8 cellular contexts compared by ENCODE assay signal in the genomic region with DNA sequence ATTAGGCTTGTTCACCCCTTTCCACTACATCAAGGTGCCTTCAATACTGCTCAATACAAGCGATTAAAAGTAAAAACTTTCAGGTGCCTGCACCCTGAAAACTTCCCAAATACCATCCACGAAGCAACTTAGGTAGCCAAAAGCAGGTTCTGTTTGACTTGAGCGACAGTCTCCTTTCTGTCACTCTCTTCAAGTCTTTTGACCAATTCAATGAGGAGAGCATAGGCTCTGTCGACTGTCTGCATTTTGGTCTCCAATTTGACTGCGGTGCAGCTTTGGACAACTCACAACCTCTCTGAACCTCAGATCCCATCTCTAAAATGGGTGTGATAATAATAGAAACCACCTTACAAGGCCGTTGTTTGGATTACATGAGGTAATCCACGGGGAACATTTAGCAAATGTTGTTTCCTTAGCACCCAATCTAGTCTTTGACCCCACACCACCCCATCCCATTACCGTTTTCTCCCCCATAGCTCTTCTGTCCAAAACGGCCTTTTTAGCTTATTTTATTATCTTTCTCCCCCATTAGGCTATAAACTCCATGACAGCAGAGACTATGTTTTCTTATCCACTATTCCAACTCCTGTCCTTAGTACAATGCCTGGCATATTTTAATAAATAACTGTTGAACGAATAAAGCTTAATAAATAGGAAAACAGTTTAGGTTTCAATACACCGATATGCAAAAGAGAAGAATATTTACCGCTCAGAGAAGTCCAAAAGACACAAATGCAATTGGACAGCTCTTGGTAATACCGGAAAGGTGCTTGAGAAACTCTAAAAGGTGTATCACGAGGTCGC. TPM values are rescaled to one million over a fixed set of nuclear protein-coding genes. Genes with fewer than 3 reads are reported as not detected.
A peak's percentile ranks its signal among the peaks of the same experiment; 100 is the strongest.
DNase-seq lines count a peak whose midpoint lies in the region; ATAC-seq and TF ChIP-seq lines count a peak whose summit lies in the region.

No MANE protein-coding gene starts in this region.

- peaks cover 45% of the 10 kb centered on the region for H3F3A ChIP-seq in MM.1S (ENCODE audit: insufficient read depth, low read length)

- peak overlapping the region; percentile 3 for H3K27ac Mint-ChIP-seq in neural crest cell (ENCODE audit: unreplicated experiment)

- peak overlapping the region; percentile 92 for H3K4me3 Mint-ChIP-seq in neural crest cell

- peaks cover 33% of the 10 kb centered on the region for H3K79me2 ChIP-seq in MM.1S (ENCODE audit: low read length)

- H3K9me3 ChIP-seq in BLaER1 treated with 17β-estradiol and CSF1 and Interleukin-3, amounts not matched to agents 10 nM and 100 nM (replicated peaks in 1 of 11): peaks cover 0 to 14% (median 9%) of the 10 kb centered on the region in 11 experiments; a peak in 10 of 22 replicates
- H3K9me3 ChIP-seq in MM.1S (replicated peaks; ENCODE audit: insufficient read depth, low read length): no peaks in the 10 kb centered on the region
- no peaks in the 10 kb centered on the region for H3K9me3 ChIP-seq in effector memory CD4-positive, alpha-beta T cell (ENCODE audit: control insufficient read depth, low read length)

- H3K4me2 ChIP-seq in BLaER1 treated with 17β-estradiol and CSF1 and Interleukin-3, amounts not matched to agents 10 nM and 100 nM: peak overlapping the region; percentile 87 to 99 (median 95)
- H3K4me2 ChIP-seq in MM.1S (ENCODE audit: low read depth, low read length): peak overlapping the region; percentile 75

- H3K36me3 Mint-ChIP-seq in neural crest cell (ENCODE audit: low read depth): peaks cover 7% of the 10 kb centered on the region

- H3K27me3 ChIP-seq in BLaER1 treated with 17β-estradiol and CSF1 and Interleukin-3, amounts not matched to agents 10 nM and 100 nM: no peaks in the 10 kb centered on the region
- H3K27me3 ChIP-seq in MM.1S (replicated peaks; ENCODE audit: insufficient read depth, low read length): no peaks in the 10 kb centered on the region
- H3K27me3 ChIP-seq in effector memory CD4-positive, alpha-beta T cell (replicated peaks; ENCODE audit: control insufficient read depth, insufficient read depth, low read length, poor library complexity, severe bottlenecking): no peaks in the 10 kb centered on the region

- no peaks in the 10 kb centered on the region for H3K27me3 Mint-ChIP-seq in neural crest cell (ENCODE audit: low read depth)

- no peak for ATAC-seq in HG03039 (IDR thresholded peaks at IDR 0.05; ENCODE audit: unreplicated experiment)
- ATAC-seq in GM19023 (IDR thresholded peaks at IDR 0.05; ENCODE audit: unreplicated experiment): no peak

- H3K4me1 Mint-ChIP-seq in neural crest cell: peaks cover 19% of the 10 kb centered on the region

- H4K20me1 ChIP-seq in BLaER1 treated with 17β-estradiol and CSF1 and Interleukin-3, amounts not matched to agents 10 nM and 100 nM: peaks cover 0 to 4% (median 0%) of the 10 kb centered on the region in 11 experiments; a peak in 1 of 22 replicates
- H4K20me1 ChIP-seq in MM.1S (ENCODE audit: insufficient read depth, low read length): no peaks in the 10 kb centered on the region

- peaks cover 20 to 29% (median 21%) of the 10 kb centered on the region in 11 experiments for H3K36me3 ChIP-seq in BLaER1 treated with 17β-estradiol and CSF1 and Interleukin-3, amounts not matched to agents 10 nM and 100 nM
- H3K36me3 ChIP-seq in MM.1S (replicated peaks; ENCODE audit: insufficient read depth, low read length): no peaks in the 10 kb centered on the region
- H3K36me3 ChIP-seq in effector memory CD4-positive, alpha-beta T cell (ENCODE audit: control insufficient read depth, insufficient read depth, low read length): peaks cover 9% of the 10 kb centered on the region

- DNase-seq in MM.1S: no peak
- DNase-seq in effector memory CD4-positive, alpha-beta T cell: no peak
- DNase-seq in neural crest cell (ENCODE audit: low read depth, low spot score): no peak
- no peak for DNase-seq in cerebellar nuclear complex (lab: John Stamatoyannopoulos, UW)
- DNase-seq in stimulated activated CD4-positive, alpha-beta T cell treated with anti-CD3 and anti-CD28 coated beads, Interleukin-2, amount 100 ng/mL, for 48 hours: no peak

- H2AFZ ChIP-seq in MM.1S (ENCODE audit: low read length): peak overlapping the region; percentile 39; the same call in 1 of the 2 replicates

- no peaks in the 10 kb centered on the region for H3K9me2 ChIP-seq in MM.1S (replicated peaks; ENCODE audit: insufficient read depth, low read length)

- H3K4me3 ChIP-seq in BLaER1 treated with 17β-estradiol and CSF1 and Interleukin-3, amounts not matched to agents 10 nM and 100 nM: peak overlapping the region; percentile 67 to 78 (median 72)
- H3K4me3 ChIP-seq in MM.1S (ENCODE audit: low read length): peak overlapping the region; percentile 83
- H3K4me3 ChIP-seq in effector memory CD4-positive, alpha-beta T cell (ENCODE audit: insufficient read depth, low read depth, low read length, poor library complexity, severe bottlenecking): peak overlapping the region; percentile 80

- peak overlapping the region; percentile 89 to 99 (median 96) for H3K9ac ChIP-seq in BLaER1 treated with 17β-estradiol and CSF1 and Interleukin-3, amounts not matched to agents 10 nM and 100 nM
- H3K9ac ChIP-seq in MM.1S (ENCODE audit: low read length): peak overlapping the region; percentile 61; the same call in 1 of the 2 replicates

- H3K27ac ChIP-seq in BLaER1 treated with 17β-estradiol and CSF1 and Interleukin-3, amounts not matched to agents 10 nM and 100 nM: peak overlapping the region; percentile 94 to 100 (median 98)
- peak overlapping the region; percentile 97; the same call in 1 of the 2 replicates for H3K27ac ChIP-seq in MM.1S (ENCODE audit: low read length)
- peak overlapping the region; percentile 99 for H3K27ac ChIP-seq in effector memory CD4-positive, alpha-beta T cell (ENCODE audit: insufficient read depth, low read length, poor library complexity, severe bottlenecking)

- H3K4me1 ChIP-seq in BLaER1 treated with 17β-estradiol and CSF1 and Interleukin-3, amounts not matched to agents 10 nM and 100 nM: peaks cover 59 to 77% (median 70%) of the 10 kb centered on the region in 10 experiments
- peaks cover 34% of the 10 kb centered on the region for H3K4me1 ChIP-seq in MM.1S (ENCODE audit: low read length)
- H3K4me1 ChIP-seq in effector memory CD4-positive, alpha-beta T cell (ENCODE audit: control insufficient read depth, insufficient read depth, low read length, poor library complexity, severe bottlenecking): peaks cover 21% of the 10 kb centered on the region

- TF ChIP-seq CTCF in MM.1S (IDR thresholded peaks at IDR 0.05; ENCODE audit: low read length) (no peak), neural crest cell (conservative IDR thresholded peaks at IDR 0.05) (no peak)

- no peaks in the 10 kb centered on the region for H3K9me3 Mint-ChIP-seq in neural crest cell

RNA-seq across cellular contexts. Expression of gene MARF1, which starts 1.0 kb away (rescaled TPM):
- total RNA-seq in neural crest cell: 52.7 and 60.1 TPM in 2 replicates

RNA-seq across cellular contexts. Expression of gene NDE1, which starts 8.1 kb away (rescaled TPM):
- 72.2 and 74.0 TPM in 2 replicates for total RNA-seq in neural crest cell
